In the genomic region with DNA sequence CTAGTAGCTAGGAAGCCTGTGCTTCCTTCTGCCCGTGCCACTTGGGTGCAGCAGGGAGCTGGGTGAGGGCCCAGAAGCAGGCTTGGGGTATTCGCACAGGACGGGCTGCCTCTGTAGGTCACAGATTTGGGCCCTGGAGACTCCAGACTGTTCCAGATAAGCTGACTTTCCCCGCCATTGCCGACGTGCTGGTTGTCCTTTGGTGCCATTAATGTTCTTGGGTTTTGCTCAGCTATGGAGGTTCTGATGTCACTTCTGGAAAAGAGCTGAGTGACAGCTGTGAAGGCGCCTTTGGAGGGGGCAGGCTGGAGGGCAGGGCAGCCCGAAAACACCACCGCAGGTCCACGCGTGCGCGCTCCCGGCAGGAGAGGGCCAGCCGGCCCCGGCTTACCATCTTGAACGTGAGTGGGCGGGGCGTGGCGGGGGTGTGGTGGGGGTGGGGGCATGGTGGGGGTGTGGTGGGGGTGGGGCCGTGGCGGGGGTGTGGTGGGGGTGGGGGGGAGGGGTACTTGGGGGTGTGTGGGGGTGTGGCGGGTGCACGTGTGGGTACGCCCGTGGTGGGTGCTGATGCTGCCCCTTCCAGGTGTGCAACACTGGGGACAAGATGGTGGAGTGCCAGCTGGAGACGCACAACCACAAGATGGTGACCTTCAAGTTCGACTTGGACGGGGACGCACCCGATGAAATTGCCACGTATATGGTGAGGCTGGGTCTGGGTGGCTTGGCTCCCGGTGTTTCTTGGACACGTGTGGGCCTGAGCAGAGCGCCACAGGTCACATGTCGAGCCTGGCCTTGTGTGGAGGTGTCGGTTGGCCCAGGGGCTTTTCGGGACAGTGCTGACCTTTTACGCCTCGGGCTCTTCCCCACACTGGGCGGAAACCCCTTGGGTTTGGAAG, we compare ENCODE assay signal across 16 cellular contexts.
DNase-seq lines count a peak whose midpoint lies in the region; ATAC-seq and TF ChIP-seq lines count a peak whose summit lies in the region.
"Had no signal": no experiment of that assay in that cellular context is flagged by ENCODE, and none has a peak within 500 bp of the region (broad histone marks: within the 10 kb centered on the region; RNA-seq: fewer than 3 reads in every experiment).

No MANE protein-coding gene starts in this region.

- no peak for TF ChIP-seq CTCF in C4-2B (conservative IDR thresholded peaks at IDR 0.05)
- no peak for TF ChIP-seq CTCF in activated B cell treated with CpG ODN at 0.5 μM for 24 hours (IDR thresholded peaks at IDR 0.05)
- TF ChIP-seq CTCF in PC-9 (conservative IDR thresholded peaks at IDR 0.05), result no peak

- no peak overlapping the region for H2AFZ ChIP-seq in PC-9

- BruUV-seq in PC-9 (replicated peaks; lab: Mats Ljungman, UMichigan), result no TSS peak

- no peaks in the 10 kb centered on the region for H3K79me2 ChIP-seq in PC-9 (ENCODE audit: low read depth)

- intact Hi-C loops in activated B cell treated with CpG ODN at 0.5 μM for 24 hours (cut with micrococcal nuclease) (no loop called here), PC-9 (cut with micrococcal nuclease; ENCODE audit: unreplicated experiment) (no loop called here)

- H4K20me1 ChIP-seq in PC-9 (ENCODE audit: insufficient read depth), result no peaks in the 10 kb centered on the region

- H3K4me2 ChIP-seq in PC-9, result no peak overlapping the region

- H3K9me3 ChIP-seq in PC-9 (ENCODE audit: insufficient read depth, low read depth), result no peaks in the 10 kb centered on the region

- no peak overlapping the region for H3K27ac Mint-ChIP-seq in activated B cell treated with CpG ODN at 0.5 μM for 24 hours

- ATAC-seq in activated B cell treated with CpG ODN at 0.5 μM for 24 hours (ENCODE audit: low read depth), result no peak
- ATAC-seq: esophagus mucosa had no signal

- no peaks in the 10 kb centered on the region for H3K36me3 ChIP-seq in PC-9 (ENCODE audit: low read depth)

- POLR2A ChIA-PET in activated B cell treated with CpG ODN at 0.5 μM for 24 hours (lab: Charles Lee), result no interaction called here
- POLR2A ChIA-PET in PC-9 (lab: Charles Lee; ENCODE audit: unreplicated experiment), result no interaction called here

- no peaks in the 10 kb centered on the region for H3K9me3 Mint-ChIP-seq in activated B cell treated with CpG ODN at 0.5 μM for 24 hours
- H3K9me3 Mint-ChIP-seq: activated naive CD4-positive, alpha-beta T cell treated with anti-CD3 and anti-CD28 coated beads, Interleukin-2, amount 50 U/mL, for 24 hours; neural crest cell had no signal

- no peaks in the 10 kb centered on the region for H3F3A ChIP-seq in PC-9 (ENCODE audit: insufficient read depth, low read depth)

- H3K27ac ChIP-seq in C4-2B (peak overlapping the region; percentile 84), PC-9 (no peak overlapping the region)

- DNase-seq in 8988T (peak; percentile 18), activated B cell treated with CpG ODN at 0.5 μM for 24 hours (peak; percentile 7), mesenteric fat pad (ENCODE audit: low spot score) (peak; percentile 55), cerebellar nuclear complex (lab: John Stamatoyannopoulos, UW) (no peak), NCI-H2171 (lab: John Stamatoyannopoulos, UW) (no peak), PC-9 (no peak)
- DNase-seq: IMR-90, mesenchymal stem cell, NCI-H1048, retina, SW 1271 had no signal

- no peak overlapping the region for H3K4me3 ChIP-seq in PC-9
- H3K4me3 ChIP-seq: dorsolateral prefrontal cortex had no signal

- H3K4me1 Mint-ChIP-seq in activated B cell treated with CpG ODN at 0.5 μM for 24 hours, result peaks cover 9% of the 10 kb centered on the region
- H3K4me1 Mint-ChIP-seq: neural crest cell had no signal

- no peaks in the 10 kb centered on the region for H3K27me3 ChIP-seq in PC-9 (ENCODE audit: insufficient read depth, low read depth)
- H3K27me3 ChIP-seq: dorsolateral prefrontal cortex had no signal

- H3K27me3 Mint-ChIP-seq in activated B cell treated with CpG ODN at 0.5 μM for 24 hours, result no peaks in the 10 kb centered on the region
- H3K27me3 Mint-ChIP-seq: activated naive CD4-positive, alpha-beta T cell treated with anti-CD3 and anti-CD28 coated beads, Interleukin-2, amount 50 U/mL, for 24 hours had no signal

- H3K4me3 Mint-ChIP-seq in activated B cell treated with CpG ODN at 0.5 μM for 24 hours, result no peak overlapping the region
- H3K4me3 Mint-ChIP-seq: activated naive CD4-positive, alpha-beta T cell treated with anti-CD3 and anti-CD28 coated beads, Interleukin-2, amount 50 U/mL, for 24 hours; neural crest cell had no signal

- H3K4me1 ChIP-seq in PC-9 (replicated peaks; ENCODE audit: insufficient read depth), result no peaks in the 10 kb centered on the region

- H3K36me3 Mint-ChIP-seq in activated B cell treated with CpG ODN at 0.5 μM for 24 hours (ENCODE audit: low read depth), result no peaks in the 10 kb centered on the region
- H3K36me3 Mint-ChIP-seq: activated naive CD4-positive, alpha-beta T cell treated with anti-CD3 and anti-CD28 coated beads, Interleukin-2, amount 50 U/mL, for 24 hours had no signal

- CTCF ChIA-PET in activated B cell treated with CpG ODN at 0.5 μM for 24 hours (lab: Charles Lee) (no interaction called here), PC-9 (lab: Charles Lee) (no interaction called here)

- no peaks in the 10 kb centered on the region for H3K9me2 ChIP-seq in PC-9 (ENCODE audit: insufficient read depth)

Comparison
In these comparisons a context has a peak if more than half of its experiments do, and no peak if none do; other contexts are left out.
1. DNase-seq: peak in 8988T (single experiment), activated B cell treated with CpG ODN at 0.5 μM for 24 hours (single experiment) and mesenteric fat pad (single experiment); none in cerebellar nuclear complex (0 of 2), NCI-H2171 (single experiment) and PC-9 (0 of 2).